ENCODE assay signal across 18 cellular contexts in the genomic region with DNA sequence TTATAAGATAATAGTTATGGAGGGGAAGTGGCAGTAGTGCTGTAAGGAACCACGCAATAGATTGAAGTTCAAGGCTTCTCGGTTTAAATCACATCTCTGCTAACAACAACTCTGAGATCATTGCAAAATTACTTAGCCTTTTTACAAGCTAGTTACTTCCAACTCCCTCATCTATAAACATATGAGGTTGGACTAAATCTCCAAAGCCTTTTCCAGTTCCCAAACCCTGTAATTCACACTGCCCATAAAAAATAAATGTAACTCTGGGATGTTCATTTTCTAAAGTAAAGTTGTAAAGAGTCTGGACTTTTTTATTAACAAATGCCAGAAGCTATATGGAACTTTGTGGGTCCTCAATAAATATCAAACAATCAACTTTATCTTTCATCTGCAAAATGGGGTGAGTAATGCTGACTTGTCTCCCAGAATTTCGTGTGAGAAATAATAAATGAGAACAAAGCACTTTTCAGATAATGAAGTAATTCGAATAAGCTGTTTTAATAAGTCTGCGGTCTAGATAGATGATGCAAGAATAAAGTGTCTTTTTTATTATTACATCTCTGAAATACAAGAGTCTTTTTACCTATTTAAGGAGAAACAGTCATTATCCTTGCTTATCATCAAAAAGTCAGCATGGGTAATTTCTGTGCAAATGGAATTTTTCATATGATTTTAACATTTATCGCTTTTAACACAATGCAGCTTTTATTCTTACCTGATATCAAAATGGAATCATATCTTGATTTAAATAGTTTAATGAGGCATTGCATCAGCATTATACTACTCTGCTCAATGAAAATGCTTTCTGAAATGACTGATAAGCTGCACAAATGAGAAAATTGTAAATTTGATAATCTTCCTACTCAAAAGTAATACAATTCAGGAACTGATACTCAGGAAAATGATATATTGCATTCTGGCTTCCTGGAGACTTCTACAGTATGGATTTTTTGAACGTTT.
"Had no signal": no experiment of that assay in that cellular context is flagged by ENCODE, and none has a peak within 500 bp of the region (broad histone marks: within the 10 kb centered on the region; RNA-seq: fewer than 3 reads in every experiment).

No MANE protein-coding gene starts in this region.

- H3K27me3 ChIP-seq: adrenal gland, neural progenitor cell, ovary, stomach had no signal

- ATAC-seq: activated naive CD4-positive, alpha-beta T cell treated with anti-CD3 and anti-CD28 coated beads, Interleukin-2, amount 50 U/mL, for 72 hours; left ventricle myocardium superior; mucosa of descending colon; naive thymus-derived CD4-positive, alpha-beta T cell; psoas muscle; right cardiac atrium had no signal

- H3K9me3 ChIP-seq: adrenal gland, mucosa of descending colon, ovary, psoas muscle, stomach had no signal

- H3K4me3 Mint-ChIP-seq: activated T-helper 1 cell treated with anti-CD3 and anti-CD28 coated beads, Interleukin-12 subunit alpha, Interleukin-12 subunit beta, Interleukin-2, Interleukin-4 antibody, amounts not matched to agents 30 ng/mL and 10 ng/mL and 1 ng/mL, durations not matched to agents 14 hours and 24 hours and 36 hours; naive thymus-derived CD4-positive, alpha-beta T cell; neural progenitor cell; type B pancreatic cell had no signal

- H2AFZ ChIP-seq: neural progenitor cell had no signal

- H3K9me3 Mint-ChIP-seq: activated naive CD4-positive, alpha-beta T cell treated with anti-CD3 and anti-CD28 coated beads, Interleukin-2, amount 50 U/mL, for 72 hours; activated T-helper 1 cell treated with anti-CD3 and anti-CD28 coated beads, Interleukin-12 subunit alpha, Interleukin-12 subunit beta, Interleukin-2, Interleukin-4 antibody, amounts not matched to agents 30 ng/mL and 10 ng/mL and 1 ng/mL, durations not matched to agents 14 hours and 24 hours and 36 hours; type B pancreatic cell had no signal

- H3K36me3 ChIP-seq: adrenal gland, neural progenitor cell, ovary, stomach had no signal

- H3K9ac ChIP-seq: neural progenitor cell had no signal

- DNase-seq: activated CD4-positive, alpha-beta T cell treated with anti-CD3 and anti-CD28 coated beads for 1 hour; activated gamma-delta T cell treated with Interleukin-2 at 50 U/mL for 16 hours; adrenal gland; cerebellar nuclear complex; cortex of kidney; left ventricle myocardium superior; mesenchymal stem cell; mucosa of descending colon; naive thymus-derived CD4-positive, alpha-beta T cell; ovary; psoas muscle; right cardiac atrium; stomach had no signal

- H3K4me1 Mint-ChIP-seq: naive thymus-derived CD4-positive, alpha-beta T cell; neural progenitor cell had no signal

- H3K27ac ChIP-seq: adrenal gland, neural progenitor cell, ovary, psoas muscle, stomach, VCaP had no signal

- H3K4me1 ChIP-seq: adrenal gland, neural progenitor cell, psoas muscle, stomach had no signal

- H3K27me3 Mint-ChIP-seq: type B pancreatic cell had no signal

- H3K36me3 Mint-ChIP-seq: activated naive CD4-positive, alpha-beta T cell treated with anti-CD3 and anti-CD28 coated beads, Interleukin-2, amount 50 U/mL, for 72 hours; naive thymus-derived CD4-positive, alpha-beta T cell; neural progenitor cell; type B pancreatic cell had no signal

- H3K4me3 ChIP-seq: adrenal gland, mucosa of descending colon, neural progenitor cell, ovary, psoas muscle, stomach had no signal

- H3K27ac Mint-ChIP-seq: activated naive CD4-positive, alpha-beta T cell treated with anti-CD3 and anti-CD28 coated beads, Interleukin-2, amount 50 U/mL, for 72 hours; activated T-helper 1 cell treated with anti-CD3 and anti-CD28 coated beads, Interleukin-12 subunit alpha, Interleukin-12 subunit beta, Interleukin-2, Interleukin-4 antibody, amounts not matched to agents 30 ng/mL and 10 ng/mL and 1 ng/mL, durations not matched to agents 14 hours and 24 hours and 36 hours; naive thymus-derived CD4-positive, alpha-beta T cell; neural progenitor cell; type B pancreatic cell had no signal

- H3K4me2 ChIP-seq: neural progenitor cell had no signal
